ENCODE assay signal across 1 cellular context in genomic region chr10:110868981-110869380, GRCh38.
A peak's percentile ranks its signal among the peaks of the same experiment; 100 is the strongest.
TF ChIP-seq lines count a peak whose summit lies in the region.

No MANE protein-coding gene starts in this region.

TF ChIP-seq in GM12878, 131 proteins besides CTCF, POLR2A, EP300 and RAD21 (continues in another document):
- TF ChIP-seq IKZF2 (IDR thresholded peaks at IDR 0.05) (peak; percentile 51; a peak in 2 of 4 replicates), CREM (IDR thresholded peaks at IDR 0.05; ENCODE audit: low read depth) (peak; percentile 67; the same call in 1 of the 2 replicates), NR2F1 (conservative IDR thresholded peaks at IDR 0.05) (no peak), SMAD5 (IDR thresholded peaks at IDR 0.05; ENCODE audit: low read depth) (no peak), CREB1 (IDR thresholded peaks at IDR 0.05; ENCODE audit: low read depth) (0 out of 2 replicates have a peak, but pooled peaks have one; percentile 31), USF2 (IDR thresholded peaks at IDR 0.05; ENCODE audit: borderline replicate concordance, low read depth, low read length) (no peak), EGR1 (IDR thresholded peaks at IDR 0.05; ENCODE audit: borderline replicate concordance in 1 of 2, low read depth in 2 of 2, low read length in 2 of 2) (no peak), TCF7 (IDR thresholded peaks at IDR 0.05; ENCODE audit: borderline replicate concordance) (no peak), RCOR1 (conservative IDR thresholded peaks at IDR 0.05; ENCODE audit: low read depth, low read length) (no peak), HDGF (IDR thresholded peaks at IDR 0.05) (no peak), IKZF1 (conservative IDR thresholded peaks at IDR 0.05) (no peak), FOXM1 (IDR thresholded peaks at IDR 0.05; ENCODE audit: low read depth, low read length) (no peak), RAD51 (IDR thresholded peaks at IDR 0.05) (no peak), RUNX3 (IDR thresholded peaks at IDR 0.05; ENCODE audit: low read length) (peak; percentile 72), MTA3 (IDR thresholded peaks at IDR 0.05; ENCODE audit: borderline replicate concordance, low read length) (no peak), TAF1 (IDR thresholded peaks at IDR 0.05; ENCODE audit: borderline replicate concordance, low read depth, low read length) (no peak), NFIC (IDR thresholded peaks at IDR 0.05; ENCODE audit: low read depth, low read length) (0 out of 2 replicates have a peak, but pooled peaks have one; percentile 33), TCF3 (IDR thresholded peaks at IDR 0.05; ENCODE audit: borderline replicate concordance, insufficient read depth, low read depth, low read length) (no peak), ETV6 (conservative IDR thresholded peaks at IDR 0.05 in 1 of 2, IDR thresholded peaks at IDR 0.05 in 1 of 2; ENCODE audit: borderline replicate concordance in 1 of 2, low read depth in 1 of 2) (peak in 1 of 2 experiments; percentile 70; a peak in 2 of 4 replicates), GABPA (IDR thresholded peaks at IDR 0.05; ENCODE audit: low read depth) (0 out of 2 replicates have a peak, but pooled peaks have one; percentile 27), YY1 (IDR thresholded peaks at IDR 0.05; ENCODE audit: low read depth, low read length) (0 out of 2 replicates have a peak, but pooled peaks have one; percentile 22), DPF2 (IDR thresholded peaks at IDR 0.05) (no peak), PBX3 (IDR thresholded peaks at IDR 0.05; ENCODE audit: insufficient replicate concordance, low read depth, low read length) (no peak), GATAD2B (conservative IDR thresholded peaks at IDR 0.05; ENCODE audit: low read depth) (no peak), BCL11A (IDR thresholded peaks at IDR 0.05; ENCODE audit: low read depth, low read length) (no peak), E2F4 (IDR thresholded peaks at IDR 0.05; ENCODE audit: low read depth, low read length) (no peak), MYB (IDR thresholded peaks at IDR 0.05; ENCODE audit: borderline replicate concordance, low read depth, low read length) (no peak), USF1 (IDR thresholded peaks at IDR 0.05; ENCODE audit: borderline replicate concordance, extremely low read length, insufficient read depth, low read depth, low read length) (no peak), ATF2 (IDR thresholded peaks at IDR 0.05; ENCODE audit: low read length) (no peak), HDAC2 (IDR thresholded peaks at IDR 0.05) (no peak), RBBP5 (conservative IDR thresholded peaks at IDR 0.05) (no peak), PKNOX1 (IDR thresholded peaks at IDR 0.05) (no peak), HDAC6 (IDR thresholded peaks at IDR 0.05; ENCODE audit: unreplicated experiment) (no peak), MEF2B (IDR thresholded peaks at IDR 0.05; ENCODE audit: partially characterized antibody, poor library complexity, severe bottlenecking) (no peak), SIX5 (IDR thresholded peaks at IDR 0.05; ENCODE audit: low read depth, low read length, severe bottlenecking) (no peak), SRF (IDR thresholded peaks at IDR 0.05; ENCODE audit: low read depth in 2 of 2, low read length in 2 of 2) (no peak)
- TF ChIP-seq, protein P1, sequence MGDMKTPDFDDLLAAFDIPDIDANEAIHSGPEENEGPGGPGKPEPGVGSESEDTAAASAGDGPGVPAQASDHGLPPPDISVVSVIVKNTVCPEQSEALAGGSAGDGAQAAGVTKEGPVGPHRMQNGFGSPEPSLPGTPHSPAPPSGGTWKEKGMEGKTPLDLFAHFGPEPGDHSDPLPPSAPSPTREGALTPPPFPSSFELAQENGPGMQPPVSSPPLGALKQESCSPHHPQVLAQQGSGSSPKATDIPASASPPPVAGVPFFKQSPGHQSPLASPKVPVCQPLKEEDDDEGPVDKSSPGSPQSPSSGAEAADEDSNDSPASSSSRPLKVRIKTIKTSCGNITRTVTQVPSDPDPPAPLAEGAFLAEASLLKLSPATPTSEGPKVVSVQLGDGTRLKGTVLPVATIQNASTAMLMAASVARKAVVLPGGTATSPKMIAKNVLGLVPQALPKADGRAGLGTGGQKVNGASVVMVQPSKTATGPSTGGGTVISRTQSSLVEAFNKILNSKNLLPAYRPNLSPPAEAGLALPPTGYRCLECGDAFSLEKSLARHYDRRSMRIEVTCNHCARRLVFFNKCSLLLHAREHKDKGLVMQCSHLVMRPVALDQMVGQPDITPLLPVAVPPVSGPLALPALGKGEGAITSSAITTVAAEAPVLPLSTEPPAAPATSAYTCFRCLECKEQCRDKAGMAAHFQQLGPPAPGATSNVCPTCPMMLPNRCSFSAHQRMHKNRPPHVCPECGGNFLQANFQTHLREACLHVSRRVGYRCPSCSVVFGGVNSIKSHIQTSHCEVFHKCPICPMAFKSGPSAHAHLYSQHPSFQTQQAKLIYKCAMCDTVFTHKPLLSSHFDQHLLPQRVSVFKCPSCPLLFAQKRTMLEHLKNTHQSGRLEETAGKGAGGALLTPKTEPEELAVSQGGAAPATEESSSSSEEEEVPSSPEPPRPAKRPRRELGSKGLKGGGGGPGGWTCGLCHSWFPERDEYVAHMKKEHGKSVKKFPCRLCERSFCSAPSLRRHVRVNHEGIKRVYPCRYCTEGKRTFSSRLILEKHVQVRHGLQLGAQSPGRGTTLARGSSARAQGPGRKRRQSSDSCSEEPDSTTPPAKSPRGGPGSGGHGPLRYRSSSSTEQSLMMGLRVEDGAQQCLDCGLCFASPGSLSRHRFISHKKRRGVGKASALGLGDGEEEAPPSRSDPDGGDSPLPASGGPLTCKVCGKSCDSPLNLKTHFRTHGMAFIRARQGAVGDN (IDR thresholded peaks at IDR 0.05) = peak; percentile 12; the same call in 1 of the 2 replicates
- TF ChIP-seq, protein P2, sequence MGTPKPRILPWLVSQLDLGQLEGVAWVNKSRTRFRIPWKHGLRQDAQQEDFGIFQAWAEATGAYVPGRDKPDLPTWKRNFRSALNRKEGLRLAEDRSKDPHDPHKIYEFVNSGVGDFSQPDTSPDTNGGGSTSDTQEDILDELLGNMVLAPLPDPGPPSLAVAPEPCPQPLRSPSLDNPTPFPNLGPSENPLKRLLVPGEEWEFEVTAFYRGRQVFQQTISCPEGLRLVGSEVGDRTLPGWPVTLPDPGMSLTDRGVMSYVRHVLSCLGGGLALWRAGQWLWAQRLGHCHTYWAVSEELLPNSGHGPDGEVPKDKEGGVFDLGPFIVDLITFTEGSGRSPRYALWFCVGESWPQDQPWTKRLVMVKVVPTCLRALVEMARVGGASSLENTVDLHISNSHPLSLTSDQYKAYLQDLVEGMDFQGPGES (IDR thresholded peaks at IDR 0.05) = no peak
- TF ChIP-seq, protein P3, sequence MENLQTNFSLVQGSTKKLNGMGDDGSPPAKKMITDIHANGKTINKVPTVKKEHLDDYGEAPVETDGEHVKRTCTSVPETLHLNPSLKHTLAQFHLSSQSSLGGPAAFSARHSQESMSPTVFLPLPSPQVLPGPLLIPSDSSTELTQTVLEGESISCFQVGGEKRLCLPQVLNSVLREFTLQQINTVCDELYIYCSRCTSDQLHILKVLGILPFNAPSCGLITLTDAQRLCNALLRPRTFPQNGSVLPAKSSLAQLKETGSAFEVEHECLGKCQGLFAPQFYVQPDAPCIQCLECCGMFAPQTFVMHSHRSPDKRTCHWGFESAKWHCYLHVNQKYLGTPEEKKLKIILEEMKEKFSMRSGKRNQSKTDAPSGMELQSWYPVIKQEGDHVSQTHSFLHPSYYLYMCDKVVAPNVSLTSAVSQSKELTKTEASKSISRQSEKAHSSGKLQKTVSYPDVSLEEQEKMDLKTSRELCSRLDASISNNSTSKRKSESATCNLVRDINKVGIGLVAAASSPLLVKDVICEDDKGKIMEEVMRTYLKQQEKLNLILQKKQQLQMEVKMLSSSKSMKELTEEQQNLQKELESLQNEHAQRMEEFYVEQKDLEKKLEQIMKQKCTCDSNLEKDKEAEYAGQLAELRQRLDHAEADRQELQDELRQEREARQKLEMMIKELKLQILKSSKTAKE (IDR thresholded peaks at IDR 0.05; ENCODE audit: low read depth, poor library complexity, severe bottlenecking) = no peak
- TF ChIP-seq, protein P4, sequence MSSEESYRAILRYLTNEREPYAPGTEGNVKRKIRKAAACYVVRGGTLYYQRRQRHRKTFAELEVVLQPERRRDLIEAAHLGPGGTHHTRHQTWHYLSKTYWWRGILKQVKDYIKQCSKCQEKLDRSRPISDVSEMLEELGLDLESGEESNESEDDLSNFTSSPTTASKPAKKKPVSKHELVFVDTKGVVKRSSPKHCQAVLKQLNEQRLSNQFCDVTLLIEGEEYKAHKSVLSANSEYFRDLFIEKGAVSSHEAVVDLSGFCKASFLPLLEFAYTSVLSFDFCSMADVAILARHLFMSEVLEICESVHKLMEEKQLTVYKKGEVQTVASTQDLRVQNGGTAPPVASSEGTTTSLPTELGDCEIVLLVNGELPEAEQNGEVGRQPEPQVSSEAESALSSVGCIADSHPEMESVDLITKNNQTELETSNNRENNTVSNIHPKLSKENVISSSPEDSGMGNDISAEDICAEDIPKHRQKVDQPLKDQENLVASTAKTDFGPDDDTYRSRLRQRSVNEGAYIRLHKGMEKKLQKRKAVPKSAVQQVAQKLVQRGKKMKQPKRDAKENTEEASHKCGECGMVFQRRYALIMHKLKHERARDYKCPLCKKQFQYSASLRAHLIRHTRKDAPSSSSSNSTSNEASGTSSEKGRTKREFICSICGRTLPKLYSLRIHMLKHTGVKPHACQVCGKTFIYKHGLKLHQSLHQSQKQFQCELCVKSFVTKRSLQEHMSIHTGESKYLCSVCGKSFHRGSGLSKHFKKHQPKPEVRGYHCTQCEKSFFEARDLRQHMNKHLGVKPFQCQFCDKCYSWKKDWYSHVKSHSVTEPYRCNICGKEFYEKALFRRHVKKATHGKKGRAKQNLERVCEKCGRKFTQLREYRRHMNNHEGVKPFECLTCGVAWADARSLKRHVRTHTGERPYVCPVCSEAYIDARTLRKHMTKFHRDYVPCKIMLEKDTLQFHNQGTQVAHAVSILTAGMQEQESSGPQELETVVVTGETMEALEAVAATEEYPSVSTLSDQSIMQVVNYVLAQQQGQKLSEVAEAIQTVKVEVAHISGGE (CRISPR knock-in tag; IDR thresholded peaks at IDR 0.05) = no peak
- TF ChIP-seq, protein P5, sequence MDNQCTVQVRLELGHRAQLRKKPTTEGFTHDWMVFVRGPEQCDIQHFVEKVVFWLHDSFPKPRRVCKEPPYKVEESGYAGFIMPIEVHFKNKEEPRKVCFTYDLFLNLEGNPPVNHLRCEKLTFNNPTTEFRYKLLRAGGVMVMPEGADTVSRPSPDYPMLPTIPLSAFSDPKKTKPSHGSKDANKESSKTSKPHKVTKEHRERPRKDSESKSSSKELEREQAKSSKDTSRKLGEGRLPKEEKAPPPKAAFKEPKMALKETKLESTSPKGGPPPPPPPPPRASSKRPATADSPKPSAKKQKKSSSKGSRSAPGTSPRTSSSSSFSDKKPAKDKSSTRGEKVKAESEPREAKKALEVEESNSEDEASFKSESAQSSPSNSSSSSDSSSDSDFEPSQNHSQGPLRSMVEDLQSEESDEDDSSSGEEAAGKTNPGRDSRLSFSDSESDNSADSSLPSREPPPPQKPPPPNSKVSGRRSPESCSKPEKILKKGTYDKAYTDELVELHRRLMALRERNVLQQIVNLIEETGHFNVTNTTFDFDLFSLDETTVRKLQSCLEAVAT (IDR thresholded peaks at IDR 0.05) = no peak
